Comparison of ENCODE assay signal across 20 cellular contexts in the genomic region with DNA sequence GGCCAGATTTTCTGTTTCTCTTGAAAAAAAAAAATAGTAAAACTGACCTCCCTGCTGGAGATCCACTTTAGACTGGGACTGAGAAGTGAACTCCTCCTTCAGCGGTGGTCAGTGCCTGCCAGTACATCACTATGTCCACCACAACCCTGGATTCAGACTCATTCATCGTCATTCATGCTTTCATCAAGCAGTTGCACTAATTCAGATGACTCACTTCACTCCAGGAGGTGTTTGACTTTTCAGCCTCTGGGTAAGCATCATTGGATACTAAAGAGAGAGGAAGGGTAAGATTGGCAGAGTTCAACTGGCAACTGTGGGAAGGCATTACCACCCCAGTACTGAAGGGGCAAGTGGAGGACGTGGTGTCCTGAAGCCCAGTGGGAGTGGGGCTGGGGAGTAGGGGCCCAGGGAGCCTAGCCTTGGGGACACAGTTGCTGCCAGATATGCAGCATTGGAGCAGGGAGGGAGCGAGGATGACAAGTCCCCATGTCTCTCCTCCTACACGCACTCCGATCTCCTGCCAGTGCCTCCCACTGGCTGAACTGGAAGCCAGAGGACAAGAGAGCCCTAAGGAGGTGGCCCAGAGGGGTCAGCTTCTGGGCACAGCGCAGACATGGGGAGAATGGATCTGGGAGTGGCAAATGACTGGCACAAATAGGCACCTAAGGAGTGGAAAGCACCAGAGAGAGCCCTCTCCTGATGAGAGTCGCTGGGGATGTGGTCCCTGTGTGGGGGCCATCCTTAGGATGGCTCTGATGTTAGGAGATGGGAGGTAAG.
DNase-seq lines count a peak whose midpoint lies in the region; ATAC-seq and TF ChIP-seq lines count a peak whose summit lies in the region.
"Had no signal": no experiment of that assay in that cellular context is flagged by ENCODE, and none has a peak within 500 bp of the region (broad histone marks: within the 10 kb centered on the region; RNA-seq: fewer than 3 reads in every experiment).

No MANE protein-coding gene starts in this region.

- H3K27me3 ChIP-seq in MG63 (no peaks in the 10 kb centered on the region), adrenal gland (no peaks in the 10 kb centered on the region)
- H3K27me3 ChIP-seq: dorsolateral prefrontal cortex, ovary, sigmoid colon, vagina had no signal

- H3K9me3 ChIP-seq in MG63 (no peaks in the 10 kb centered on the region), adrenal gland (replicated peaks in 1 of 3) (no peaks in the 10 kb centered on the region)
- H3K9me3 ChIP-seq: ovary, sigmoid colon, vagina had no signal

- WGBS in adrenal gland, 4 donors = 86 to 95% (median 88%) methylated on average over 5 to 8 of the region's 8 CpGs

- intact Hi-C loops in adrenal gland (cut with DNase I) = no loop called here

- peak; percentile 44 for DNase-seq in activated CD8-positive, alpha-beta memory T cell treated with anti-CD3 and anti-CD28 coated beads for 24 hours
- no peak for DNase-seq in activated CD8-positive, alpha-beta memory T cell treated with anti-CD3 and anti-CD28 coated beads, Interleukin-2, amount 50 U/mL, for 48 hours
- peak; percentile 23 for DNase-seq in MG63
- peak; percentile 37 for DNase-seq in renal cortical epithelial cell (ENCODE audit: low read depth)
- DNase-seq in adrenal gland = no peak
- no peak for DNase-seq in AG20443 (ENCODE audit: low spot score)
- DNase-seq: activated CD4-positive, alpha-beta T cell treated with anti-CD3 and anti-CD28 coated beads for 4 hours; activated gamma-delta T cell treated with Interleukin-2 at 50 U/mL for 16 hours; amniotic stem cell; DMS79; dorsolateral prefrontal cortex; kidney glomerular epithelial cell; NCI-H1436; NCI-H526; ovary; sigmoid colon had no signal

- ATAC-seq in esophagus mucosa = peak; percentile 7
- ATAC-seq in GM21360 (IDR thresholded peaks at IDR 0.05; ENCODE audit: unreplicated experiment) = no peak

- H3K4me3 ChIP-seq in MG63 (no peak overlapping the region), adrenal gland (no peak overlapping the region)
- H3K4me3 ChIP-seq: dorsolateral prefrontal cortex, ovary, sigmoid colon, vagina had no signal

- no peak for TF ChIP-seq CTCF in adrenal gland (IDR thresholded peaks at IDR 0.05)

- no peaks in the 10 kb centered on the region for H3K4me1 ChIP-seq in adrenal gland (replicated peaks in 1 of 2)
- H3K4me1 ChIP-seq: sigmoid colon, vagina had no signal

- H3K36me3 ChIP-seq in MG63 (no peaks in the 10 kb centered on the region), adrenal gland (replicated peaks in 1 of 2) (no peaks in the 10 kb centered on the region)
- H3K36me3 ChIP-seq: ovary, sigmoid colon, vagina had no signal

- TF ChIP-seq POLR2A in adrenal gland (IDR thresholded peaks at IDR 0.05) = no peak

- no peak overlapping the region for H3K27ac ChIP-seq in adrenal gland
- H3K27ac ChIP-seq: C4-2B, dorsolateral prefrontal cortex, ovary, sigmoid colon, vagina had no signal

Comparison
In these comparisons a context has a peak if more than half of its experiments do, and no peak if none do; other contexts are left out.
1. DNase-seq: peak in activated CD8-positive, alpha-beta memory T cell treated with anti-CD3 and anti-CD28 coated beads for 24 hours (single experiment), MG63 (single experiment) and renal cortical epithelial cell (single experiment); none in activated CD8-positive, alpha-beta memory T cell treated with anti-CD3 and anti-CD28 coated beads, Interleukin-2, amount 50 U/mL, for 48 hours (single experiment), adrenal gland (0 of 7) and AG20443 (single experiment).